ENCODE assay signal across 8 cellular contexts in genomic region chr14:73057939-73058223, GRCh38. TPM values are rescaled to one million over a fixed set of nuclear protein-coding genes. Genes with fewer than 3 reads are reported as not detected.
A peak's percentile ranks its signal among the peaks of the same experiment; 100 is the strongest.
DNase-seq lines count a peak whose midpoint lies in the region; ATAC-seq, FAIRE-seq and TF ChIP-seq lines count a peak whose summit lies in the region.

No MANE protein-coding gene starts in this region.

- POLR2A ChIA-PET in HepG2 (lab: Yijun Ruan, JAX), result interaction anchor here (0.7 to 2.4 kb wide), 17 partner anchors 9 to 511 kb away, joined by 3 to 38 read pairs (median 4); partner anchors contain the start of genes ACOT2, NUMB, PSEN1 and RIOX1

- peak overlapping the region; percentile 9 for H2AFZ ChIP-seq in HepG2 (ENCODE audit: low read length)

- TF ChIP-seq CTCF in breast epithelium (IDR thresholded peaks at IDR 0.05), result no peak
- TF ChIP-seq CTCF in HepG2 (CRISPR knock-in tag; IDR thresholded peaks at IDR 0.05), result no peak
- no peak for TF ChIP-seq CTCF in thyroid gland (IDR thresholded peaks at IDR 0.05)

- H3K4me3 ChIP-seq in breast epithelium (peak overlapping the region; percentile 71 to 93 (median 89)), HepG2 (replicated peaks in 1 of 3; ENCODE audit: insufficient read depth in 1 of 3, low read depth in 2 of 3, low read length in 3 of 3) (peak overlapping the region; percentile 60 to 93 (median 82)), thyroid gland (replicated peaks in 1 of 3) (peak overlapping the region in 2 of 3 donors; percentile 52 to 69)

- FAIRE-seq in HepG2 (lab: Jason Lieb, UNC), result no peak

- peaks cover 0 to 6% of the 10 kb centered on the region in 2 donors for H3K4me1 ChIP-seq in breast epithelium
- H3K4me1 ChIP-seq in HepG2 (ENCODE audit: insufficient read depth, low read length), result peaks cover 31% of the 10 kb centered on the region
- H3K4me1 ChIP-seq in thyroid gland, result peaks cover 12 to 33% of the 10 kb centered on the region in 2 donors

- 1% methylated on average over 8 of the region's 8 CpGs for WGBS in HepG2 (ENCODE audit: low lambda C conversion rate)
- 7 to 9% methylated on average over 8 of the region's 8 CpGs for WGBS in thyroid gland, 2 donors

- peak overlapping the region; percentile 93 to 96 for H3K27ac ChIP-seq in breast epithelium
- H3K27ac ChIP-seq in HepG2 (ENCODE audit: extremely low read length, insufficient read depth, low read length), result peak overlapping the region; percentile 99
- peak overlapping the region; percentile 85 to 96 (median 96) for H3K27ac ChIP-seq in thyroid gland

- H3K27me3 ChIP-seq in breast epithelium (no peaks in the 10 kb centered on the region), HepG2 (ENCODE audit: control insufficient read depth in 1 of 2, insufficient read depth in 2 of 2, low read length in 2 of 2) (no peaks in the 10 kb centered on the region; a peak in 1 of 5 replicates), thyroid gland (no peaks in the 10 kb centered on the region)

- peak overlapping the region; percentile 96 for H3K9ac ChIP-seq in HepG2 (ENCODE audit: insufficient read depth, low read depth, low read length)

- TF ChIP-seq POLR2A in breast epithelium (IDR thresholded peaks at IDR 0.05), result no peak
- TF ChIP-seq POLR2A in HepG2 (IDR thresholded peaks at IDR 0.05; ENCODE audit: insufficient read depth in 1 of 2, low read depth in 2 of 2, low read length in 2 of 2), result no peak
- TF ChIP-seq POLR2A in thyroid gland (IDR thresholded peaks at IDR 0.05), result no peak

- H4K20me1 ChIP-seq in HepG2 (ENCODE audit: insufficient read depth, low read length), result peaks cover 25% of the 10 kb centered on the region

- TF ChIP-seq EP300 in HepG2 (IDR thresholded peaks at IDR 0.05; ENCODE audit: low read depth in 2 of 2, low read length in 2 of 2) (no peak), HepG2 (CRISPR knock-in tag; IDR thresholded peaks at IDR 0.05; ENCODE audit: borderline replicate concordance) (no peak)

- CTCF ChIA-PET in HepG2 (lab: Yijun Ruan, JAX; ENCODE audit: low intra/inter-chr PET ratio, low total read pairs), result no interaction called here

- no TSS peak for BruUV-seq in HepG2 (replicated peaks; lab: Mats Ljungman, UMichigan)

- intact Hi-C loops in breast epithelium (cut with DNase I; ENCODE audit: low total_unique reads), result no loop called here
- intact Hi-C loops in HepG2 (cut with micrococcal nuclease; ENCODE audit: unreplicated experiment), result loop anchor here (5.0 kb wide), 1 partner anchor 79 kb away; the partner anchor contains the start of gene PSEN1
- intact Hi-C loops in thyroid gland (cut with DNase I), result loop anchor here (2.0 kb wide), 1 partner anchor 27 kb away; no protein-coding TSS in a partner anchor

- ATAC-seq in HepG2, result peak; percentile 14
- no peak for ATAC-seq in HG02798 (IDR thresholded peaks at IDR 0.05; ENCODE audit: poor library complexity, unreplicated experiment)
- no peak for ATAC-seq in HG03095 (IDR thresholded peaks at IDR 0.05; ENCODE audit: unreplicated experiment)

- H3K36me3 ChIP-seq in breast epithelium, result no peaks in the 10 kb centered on the region
- peaks cover 0 to 9% of the 10 kb centered on the region in 2 experiments; a peak in 3 of 5 replicates for H3K36me3 ChIP-seq in HepG2 (replicated peaks in 1 of 2; ENCODE audit: control insufficient read depth in 1 of 2, insufficient read depth in 2 of 2, low read length in 2 of 2)
- no peaks in the 10 kb centered on the region for H3K36me3 ChIP-seq in thyroid gland

- peaks cover 42% of the 10 kb centered on the region for H3K79me2 ChIP-seq in HepG2 (ENCODE audit: insufficient read depth, low read length)

- no peak for TF ChIP-seq RAD21 in HepG2 (CRISPR knock-in tag; IDR thresholded peaks at IDR 0.05)

- no peaks in the 10 kb centered on the region for H3K9me3 ChIP-seq in breast epithelium
- H3K9me3 ChIP-seq in HepG2 (ENCODE audit: low read length), result no peaks in the 10 kb centered on the region
- H3K9me3 ChIP-seq in thyroid gland, result no peaks in the 10 kb centered on the region

- in situ Hi-C loops in HepG2 (cut with HindIII; ENCODE audit: extremely low pct_ligation_motif_present, low pct_unique_long_range_greater_than_20kb), result no loop called here

- peak overlapping the region; percentile 83 for H3K4me2 ChIP-seq in HepG2 (ENCODE audit: low read depth, low read length)

- DNase-seq in HS-5 (ENCODE audit: low read depth) (peak; percentile 3), breast epithelium (ENCODE audit: low spot score in 2 of 2) (no peak), HepG2 (ENCODE audit: low spot score) (no peak), thyroid gland (no peak), NCI-H2171 treated with DMSO at 0.1 percent for 48 hours (lab: John Stamatoyannopoulos, UW) (no peak), ecto neural progenitor cell (ENCODE audit: low spot score) (no peak)

TF ChIP-seq in HepG2, 621 proteins besides CTCF, POLR2A, EP300 and RAD21 (continues in another document):
- TF ChIP-seq ZNF776 (CRISPR knock-in tag; IDR thresholded peaks at IDR 0.05) (no peak), RNF2 (conservative IDR thresholded peaks at IDR 0.05; ENCODE audit: low read depth) (no peak), ZNF337 (CRISPR knock-in tag; IDR thresholded peaks at IDR 0.05; ENCODE audit: borderline replicate concordance, low read depth) (no peak), ZSCAN30 (CRISPR knock-in tag; IDR thresholded peaks at IDR 0.05) (no peak), ZNF800 (CRISPR knock-in tag; IDR thresholded peaks at IDR 0.05) (0 out of 2 replicates have a peak, but pooled peaks have one; percentile 10)

RNA-seq across cellular contexts. Expression of gene RBM25, which starts 0.5 kb away (rescaled TPM):
- total RNA-seq in breast epithelium (10 to 100 TPM; 69.9 to 90.6 (median 76.4) TPM), HepG2 (2016; rRNA removed; fragmentation: Illumina TruSeq; extraction: Trizol) (52.0 and 65.9 TPM in 2 replicates), thyroid gland (100 to 1,000 TPM in 1 of 4 donors, 10 to 100 TPM in 3; 56.0 to 103 (median 69.9) TPM)
- 5.3 and 6.4 TPM in 2 replicates for total RNA-seq in HepG2 (2016; cell fraction: cytosol; rRNA removed; fragmentation: Illumina TruSeq; extraction: Trizol; ENCODE audit: low read depth)
- 42.3 and 65.8 TPM in 2 replicates for total RNA-seq in HepG2 (2016; cell fraction: insoluble cytoplasmic fraction; rRNA removed; fragmentation: Illumina TruSeq; extraction: Trizol)
- 9.0 and 11.3 TPM in 2 replicates for total RNA-seq in HepG2 (2016; cell fraction: membrane; rRNA removed; fragmentation: Illumina TruSeq; extraction: Trizol)
- 105 and 115 TPM in 2 replicates for total RNA-seq in HepG2 (2016; cell fraction: nucleus; rRNA removed; fragmentation: Illumina TruSeq; extraction: Trizol)
- polyA plus RNA-seq in HepG2 (2011; rRNA removed), result 34.1 and 39.4 TPM in 2 replicates
- 5.0 and 6.1 TPM in 2 replicates for polyA plus RNA-seq in HepG2 (2011; cell fraction: cytosol; rRNA removed)
- polyA plus RNA-seq in HepG2 (2011; cell fraction: nucleus; rRNA removed), result 95.4 and 160 TPM in 2 replicates
- 64.2 and 68.8 TPM in 2 replicates for polyA plus RNA-seq in HepG2 (2012)
- 1.1 and 1.4 TPM in 2 replicates for polyA plus RNA-seq in HepG2 (2016; cell fraction: cytosol; fragmentation: Illumina TruSeq; extraction: Trizol; ENCODE audit: low read depth)
- polyA plus RNA-seq in HepG2 (2016; cell fraction: insoluble cytoplasmic fraction; fragmentation: Illumina TruSeq; extraction: Trizol; ENCODE audit: low read depth), result 65.5 and 68.1 TPM in 2 replicates
- polyA plus RNA-seq in HepG2 (2016; cell fraction: membrane; fragmentation: Illumina TruSeq; extraction: Trizol; ENCODE audit: low read depth), result 4.0 and 4.2 TPM in 2 replicates
- polyA plus RNA-seq in HepG2 (2016; cell fraction: nucleus; fragmentation: Illumina TruSeq; extraction: Trizol; ENCODE audit: insufficient read depth, low read depth), result 201 and 204 TPM in 2 replicates
- 30.8 and 41.0 TPM in 2 replicates for polyA minus RNA-seq in HepG2 (2011; rRNA and poly(A)+ RNA removed; ENCODE audit: low replicate concordance)
- polyA minus RNA-seq in HepG2 (2011; cell fraction: cytosol; rRNA and poly(A)+ RNA removed), result 10.6 and 11.1 TPM in 2 replicates
- polyA minus RNA-seq in HepG2 (2011; cell fraction: nucleus; rRNA and poly(A)+ RNA removed), result 177 and 245 TPM in 2 replicates

RNA-seq across cellular contexts. Expression of gene ZFYVE1, which starts 31.0 kb away (rescaled TPM):
- total RNA-seq in breast epithelium (10 to 100 TPM; 18.7 to 22.2 (median 22.1) TPM), HepG2 (2016; rRNA removed; fragmentation: Illumina TruSeq; extraction: Trizol) (2.6 and 2.8 TPM in 2 replicates), thyroid gland (10 to 100 TPM; 21.9 to 29.2 (median 27.1) TPM)
- 0.61 and 0.62 TPM in 2 replicates for total RNA-seq in HepG2 (2016; cell fraction: cytosol; rRNA removed; fragmentation: Illumina TruSeq; extraction: Trizol; ENCODE audit: low read depth)
- total RNA-seq in HepG2 (2016; cell fraction: insoluble cytoplasmic fraction; rRNA removed; fragmentation: Illumina TruSeq; extraction: Trizol), result 2.6 and 2.8 TPM in 2 replicates
- total RNA-seq in HepG2 (2016; cell fraction: membrane; rRNA removed; fragmentation: Illumina TruSeq; extraction: Trizol), result 1.2 and 1.4 TPM in 2 replicates
- 4.6 and 4.8 TPM in 2 replicates for total RNA-seq in HepG2 (2016; cell fraction: nucleus; rRNA removed; fragmentation: Illumina TruSeq; extraction: Trizol)
- 5.3 and 6.9 TPM in 2 replicates for polyA plus RNA-seq in HepG2 (2011; rRNA removed)
- polyA plus RNA-seq in HepG2 (2011; cell fraction: cytosol; rRNA removed), result 4.5 and 5.2 TPM in 2 replicates
- 15.0 and 17.4 TPM in 2 replicates for polyA plus RNA-seq in HepG2 (2011; cell fraction: nucleus; rRNA removed)
- polyA plus RNA-seq in HepG2 (2012), result 4.2 and 5.0 TPM in 2 replicates
- polyA plus RNA-seq in HepG2 (2016; cell fraction: cytosol; fragmentation: Illumina TruSeq; extraction: Trizol; ENCODE audit: low read depth), result 0.15 and 0.18 TPM in 2 replicates
- polyA plus RNA-seq in HepG2 (2016; cell fraction: insoluble cytoplasmic fraction; fragmentation: Illumina TruSeq; extraction: Trizol; ENCODE audit: low read depth), result 2.5 and 3.2 TPM in 2 replicates
- 0.39 and 0.42 TPM in 2 replicates for polyA plus RNA-seq in HepG2 (2016; cell fraction: membrane; fragmentation: Illumina TruSeq; extraction: Trizol; ENCODE audit: low read depth)
- 5.1 and 5.4 TPM in 2 replicates for polyA plus RNA-seq in HepG2 (2016; cell fraction: nucleus; fragmentation: Illumina TruSeq; extraction: Trizol; ENCODE audit: insufficient read depth, low read depth)
- polyA minus RNA-seq in HepG2 (2011; rRNA and poly(A)+ RNA removed; ENCODE audit: low replicate concordance), result 8.5 and 13.2 TPM in 2 replicates
- polyA minus RNA-seq in HepG2 (2011; cell fraction: cytosol; rRNA and poly(A)+ RNA removed), result 3.7 and 4.6 TPM in 2 replicates
- 14.8 and 17.7 TPM in 2 replicates for polyA minus RNA-seq in HepG2 (2011; cell fraction: nucleus; rRNA and poly(A)+ RNA removed)
